ENCODE assay signal across 10 cellular contexts in genomic region chr1:153791856-153792253, GRCh38. TPM values are rescaled to one million over a fixed set of nuclear protein-coding genes. Genes with fewer than 3 reads are reported as not detected.
DNase-seq lines count a peak whose midpoint lies in the region; ATAC-seq and TF ChIP-seq lines count a peak whose summit lies in the region.
"Had no signal": no experiment of that assay in that cellular context is flagged by ENCODE, and none has a peak within 500 bp of the region (broad histone marks: within the 10 kb centered on the region; RNA-seq: fewer than 3 reads in every experiment).

No MANE protein-coding gene starts in this region.

- H3K9me3 Mint-ChIP-seq in IgD-negative memory B cell, result no peaks in the 10 kb centered on the region
- H3K9me3 Mint-ChIP-seq in natural killer cell, result no peaks in the 10 kb centered on the region

- intact Hi-C loops in natural killer cell (cut with micrococcal nuclease), result loop anchor here (1.0 kb wide), 2 partner anchors 9 to 16 kb away; no protein-coding TSS in a partner anchor

- no peaks in the 10 kb centered on the region for H3K9me3 ChIP-seq in BLaER1 treated with 17β-estradiol and CSF1 and Interleukin-3, amounts not matched to agents 10 nM and 100 nM (replicated peaks in 1 of 11)
- H3K9me3 ChIP-seq: suprapubic skin had no signal

- H3K27me3 ChIP-seq in BLaER1 treated with 17β-estradiol and CSF1 and Interleukin-3, amounts not matched to agents 10 nM and 100 nM, result no peaks in the 10 kb centered on the region
- H3K27me3 ChIP-seq: suprapubic skin had no signal

- peak overlapping the region; percentile 60 to 94 (median 75) for H3K4me2 ChIP-seq in BLaER1 treated with 17β-estradiol and CSF1 and Interleukin-3, amounts not matched to agents 10 nM and 100 nM

- peak overlapping the region in 2 of 3 donors; percentile 76 to 95 for H3K27ac Mint-ChIP-seq in IgD-negative memory B cell
- peak overlapping the region; percentile 79 to 83 for H3K27ac Mint-ChIP-seq in natural killer cell

- H3K27me3 Mint-ChIP-seq in IgD-negative memory B cell (no peaks in the 10 kb centered on the region), natural killer cell (ENCODE audit: low read depth in 2 of 2) (no peaks in the 10 kb centered on the region)

- ATAC-seq in natural killer cell (peak in 2 of 3 donors; percentile 21 to 60), GM19455 (IDR thresholded peaks at IDR 0.05; ENCODE audit: unreplicated experiment) (no peak), GM21723 (IDR thresholded peaks at IDR 0.05; ENCODE audit: unreplicated experiment) (no peak)

- peak overlapping the region; percentile 57 to 86 (median 72); a peak in 21 of 22 replicates for H3K9ac ChIP-seq in BLaER1 treated with 17β-estradiol and CSF1 and Interleukin-3, amounts not matched to agents 10 nM and 100 nM

- in situ Hi-C loops in GM13976 (cut with MboI; ENCODE audit: low sequenced_read_pairs, unreplicated experiment), result loop anchor here (10.0 kb wide), 1 partner anchor 193 kb away; the partner anchor contains the start of gene RAB13

- H3K36me3 Mint-ChIP-seq in IgD-negative memory B cell (no peaks in the 10 kb centered on the region), natural killer cell (no peaks in the 10 kb centered on the region)

- H3K36me3 ChIP-seq in BLaER1 treated with 17β-estradiol and CSF1 and Interleukin-3, amounts not matched to agents 10 nM and 100 nM, result no peaks in the 10 kb centered on the region
- H3K36me3 ChIP-seq: suprapubic skin had no signal

- H3K4me3 ChIP-seq in BLaER1 treated with 17β-estradiol and CSF1 and Interleukin-3, amounts not matched to agents 10 nM and 100 nM, result peak overlapping the region in 1 of 10 experiments; percentile 24; a peak in 1 of 20 replicates
- H3K4me3 ChIP-seq: suprapubic skin had no signal

- H3K4me3 Mint-ChIP-seq in IgD-negative memory B cell (peak overlapping the region in 3 of 4 donors; percentile 3 to 75 (median 19)), natural killer cell (peak overlapping the region; percentile 69)

- peaks cover 72 to 97% (median 94%) of the 10 kb centered on the region in 10 experiments for H3K4me1 ChIP-seq in BLaER1 treated with 17β-estradiol and CSF1 and Interleukin-3, amounts not matched to agents 10 nM and 100 nM

- peak; percentile 43 for DNase-seq in natural killer cell
- DNase-seq in activated CD8-positive, alpha-beta memory T cell treated with anti-CD3 and anti-CD28 coated beads, Interleukin-2, amount 50 U/mL, for 48 hours, result no peak
- DNase-seq in GM13976 (ENCODE audit: low spot score), result no peak
- DNase-seq: effector memory CD4-positive, alpha-beta T cell had no signal

- H4K20me1 ChIP-seq in BLaER1 treated with 17β-estradiol and CSF1 and Interleukin-3, amounts not matched to agents 10 nM and 100 nM, result no peaks in the 10 kb centered on the region

- peak overlapping the region; percentile 66 to 99 (median 95); a peak in 21 of 22 replicates for H3K27ac ChIP-seq in BLaER1 treated with 17β-estradiol and CSF1 and Interleukin-3, amounts not matched to agents 10 nM and 100 nM
- peak overlapping the region; percentile 99 for H3K27ac ChIP-seq in angular gyrus (ENCODE audit: low read depth, low read length)
- H3K27ac ChIP-seq: suprapubic skin had no signal

- TF ChIP-seq CTCF in natural killer cell (IDR thresholded peaks at IDR 0.05) (no peak), GM13976 (IDR thresholded peaks at IDR 0.05; ENCODE audit: borderline replicate concordance, control extremely low read depth, extremely low read depth, insufficient read depth, missing control alignments) (no peak)

- peaks cover 24 to 34% (median 28%) of the 10 kb centered on the region in 3 donors for H3K4me1 Mint-ChIP-seq in IgD-negative memory B cell
- H3K4me1 Mint-ChIP-seq in natural killer cell, result peaks cover 49 to 66% of the 10 kb centered on the region in 2 donors

RNA-seq across cellular contexts. Expression of gene SLC27A3, which starts 16.6 kb away (rescaled TPM):
- polyA plus RNA-seq in IgD-negative memory B cell, result 12.9 TPM
- 100 to 1,000 TPM in 1 of 3 donors, 10 to 100 TPM in 2; 65.3 to 107 (median 89.8) TPM for total RNA-seq in natural killer cell

Comparison
In these comparisons a context has a peak if more than half of its experiments do, and no peak if none do; other contexts are left out.
1. ATAC-seq: peak in natural killer cell (2 of 3); none in GM19455 (single experiment) and GM21723 (single experiment).